Comparison of ENCODE assay signal across 32 cellular contexts in the genomic region with DNA sequence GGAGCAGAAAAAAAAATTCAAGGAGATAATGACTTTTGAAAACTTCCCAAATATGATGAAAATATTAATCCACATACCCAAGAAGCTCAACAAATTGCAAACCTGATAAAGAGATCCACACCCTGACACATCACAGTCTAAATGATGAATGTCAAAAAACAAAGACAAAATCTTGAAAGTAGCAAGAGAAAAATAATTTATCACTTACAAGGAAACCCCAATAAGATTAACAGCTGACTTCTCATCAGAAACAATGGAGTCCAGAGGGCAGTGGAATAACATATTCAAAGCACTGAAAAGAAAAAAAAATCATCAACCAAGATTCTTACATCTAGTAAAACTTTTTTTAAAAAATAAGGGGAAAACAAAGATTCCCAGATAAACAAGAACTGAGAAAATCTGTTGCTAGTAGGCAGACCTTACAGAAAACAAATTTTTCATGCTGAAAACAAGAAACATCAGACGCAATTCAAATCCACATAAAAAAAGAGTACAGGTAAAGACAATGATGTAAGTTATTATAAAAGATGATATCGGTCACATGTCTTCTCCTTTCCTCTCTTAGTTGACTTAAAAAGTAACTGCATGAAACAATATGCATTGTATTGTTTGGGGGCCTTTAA. TPM values are rescaled to one million over a fixed set of nuclear protein-coding genes. Genes with fewer than 3 reads are reported as not detected.
DNase-seq lines count a peak whose midpoint lies in the region; ATAC-seq, FAIRE-seq and TF ChIP-seq lines count a peak whose summit lies in the region.
"Had no signal": no experiment of that assay in that cellular context is flagged by ENCODE, and none has a peak within 500 bp of the region (broad histone marks: within the 10 kb centered on the region; RNA-seq: fewer than 3 reads in every experiment).

No MANE protein-coding gene starts in this region.

- no peak for TF ChIP-seq POLR2A in prostate gland (IDR thresholded peaks at IDR 0.05)

- H3K4me1 Mint-ChIP-seq in CD8-positive, alpha-beta memory T cell: peaks cover 0 to 17% (median 4%) of the 10 kb centered on the region in 3 donors
- H3K4me1 Mint-ChIP-seq: activated naive CD8-positive, alpha-beta T cell treated with anti-CD3 and anti-CD28 coated beads, Interleukin-2, amount 50 U/mL, for 24 hours had no signal

- 96% methylated on average over 2 of the region's 2 CpGs for WGBS in prostate gland

- no peak for DNase-seq in CD8-positive, alpha-beta memory T cell
- peak; percentile 30 for DNase-seq in OCI-M1 (lab: John Stamatoyannopoulos, UW)
- peak; percentile 15 for DNase-seq in dermis blood vessel endothelial cell
- no peak for DNase-seq in GM19238 (ENCODE audit: insufficient read length, low spot score)
- DNase-seq in D721Med (ENCODE audit: insufficient read length, low spot score): no peak
- DNase-seq in prostate gland (ENCODE audit: low spot score): no peak
- DNase-seq: activated CD4-positive, alpha-beta T cell treated with anti-CD3 and anti-CD28 coated beads for 48 hours; activated effector memory CD4-positive, alpha-beta T cell treated with anti-CD3 and anti-CD28 coated beads, Interleukin-2, amount 50 U/mL, for 16 hours; activated naive CD8-positive, alpha-beta T cell treated with anti-CD3 and anti-CD28 coated beads, Interleukin-2, amount 50 U/mL, for 24 hours; activated T-cell treated with anti-CD3 and anti-CD28 coated beads, Interleukin-2, amount 50 U/mL, for 1 hour; body of pancreas; dorsolateral prefrontal cortex; EL; H7; Karpas-422; naive B cell; NCI-H1105 treated with DMSO at 0.1 percent for 48 hours; NCI-H1930; SHP77 had no signal

- no peak overlapping the region for H3K27ac Mint-ChIP-seq in CD8-positive, alpha-beta memory T cell
- H3K27ac Mint-ChIP-seq: activated naive CD8-positive, alpha-beta T cell treated with anti-CD3 and anti-CD28 coated beads, Interleukin-2, amount 50 U/mL, for 24 hours; CD14-positive monocyte; progenitor cell of endocrine pancreas; stimulated activated naive CD8-positive, alpha-beta T cell treated with anti-CD3 and anti-CD28 coated beads, Interleukin-15, Interleukin-2, amounts not matched to agents 100 ng/mL and 50 ng/mL, for 24 hours had no signal

- H3K27me3 ChIP-seq in CD8-positive, alpha-beta memory T cell (ENCODE audit: insufficient read depth, low read length, poor library complexity, severe bottlenecking): no peaks in the 10 kb centered on the region
- no peaks in the 10 kb centered on the region for H3K27me3 ChIP-seq in prostate gland (replicated peaks; ENCODE audit: insufficient read depth)
- H3K27me3 ChIP-seq: body of pancreas, dorsolateral prefrontal cortex, neutrophil, vagina had no signal

- H3K36me3 Mint-ChIP-seq in CD8-positive, alpha-beta memory T cell: peaks cover 43 to 85% (median 66%) of the 10 kb centered on the region in 3 donors

- no peaks in the 10 kb centered on the region for H3K4me1 ChIP-seq in CD8-positive, alpha-beta memory T cell (ENCODE audit: insufficient read depth, low read length)
- H3K4me1 ChIP-seq in HEK293 (ENCODE audit: control insufficient read depth, insufficient read depth, low read length): no peaks in the 10 kb centered on the region
- peaks cover under 1% of the 10 kb centered on the region for H3K4me1 ChIP-seq in prostate gland (replicated peaks)
- H3K4me1 ChIP-seq: vagina had no signal

- ATAC-seq in HG03565 (IDR thresholded peaks at IDR 0.05; ENCODE audit: unreplicated experiment): no peak
- ATAC-seq: activated naive CD8-positive, alpha-beta T cell treated with anti-CD3 and anti-CD28 coated beads, Interleukin-2, amount 50 U/mL, for 24 hours; body of pancreas had no signal

- peaks cover 45 to 59% (median 54%) of the 10 kb centered on the region in 5 donors for H3K9me3 Mint-ChIP-seq in CD8-positive, alpha-beta memory T cell

- peaks cover 0 to 1% of the 10 kb centered on the region in 2 donors for H3K27me3 Mint-ChIP-seq in CD8-positive, alpha-beta memory T cell
- H3K27me3 Mint-ChIP-seq: activated naive CD8-positive, alpha-beta T cell treated with anti-CD3 and anti-CD28 coated beads, Interleukin-2, amount 50 U/mL, for 24 hours; naive B cell; progenitor cell of endocrine pancreas; stimulated activated naive CD8-positive, alpha-beta T cell treated with anti-CD3 and anti-CD28 coated beads, Interleukin-15, Interleukin-2, amounts not matched to agents 100 ng/mL and 50 ng/mL, for 24 hours had no signal

- intact Hi-C loops in prostate gland (cut with DNase I): no loop called here

- no peak for FAIRE-seq in D721Med (lab: Jason Lieb, UNC)
- FAIRE-seq: GM19239, keratinocyte had no signal

- peaks cover 9% of the 10 kb centered on the region for H3K36me3 ChIP-seq in CD8-positive, alpha-beta memory T cell (ENCODE audit: insufficient read depth, low read length)
- H3K36me3 ChIP-seq in HEK293 (ENCODE audit: control insufficient read depth in 2 of 2, insufficient read depth in 1 of 2, low read length in 2 of 2) (peaks cover 0 to 18% of the 10 kb centered on the region in 2 experiments; a peak in 1 of 3 replicates), prostate gland (no peaks in the 10 kb centered on the region)

- H3K4me3 ChIP-seq in CD8-positive, alpha-beta memory T cell (ENCODE audit: low read length): peak overlapping the region; percentile 1
- H3K4me3 ChIP-seq in HEK293 (ENCODE audit: low read depth, low read length) (no peak overlapping the region), prostate gland (no peak overlapping the region)
- H3K4me3 ChIP-seq: body of pancreas, dorsolateral prefrontal cortex, PC-9, thoracic aorta, vagina had no signal

- H3K4me3 Mint-ChIP-seq in CD8-positive, alpha-beta memory T cell: no peak overlapping the region
- H3K4me3 Mint-ChIP-seq: activated naive CD8-positive, alpha-beta T cell treated with anti-CD3 and anti-CD28 coated beads, Interleukin-2, amount 50 U/mL, for 24 hours; CD14-positive monocyte; naive B cell; stimulated activated naive CD8-positive, alpha-beta T cell treated with anti-CD3 and anti-CD28 coated beads, Interleukin-15, Interleukin-2, amounts not matched to agents 100 ng/mL and 50 ng/mL, for 24 hours had no signal

- CTCF ChIA-PET in CD8-positive, alpha-beta memory T cell (lab: Charles Lee): no interaction called here
- CTCF ChIA-PET in HEK293 (lab: Yijun Ruan, JAX): interaction anchor here (0.7 kb wide), 1 partner anchor 11 kb away, joined by 4 read pairs; no protein-coding TSS in a partner anchor

- H3K27ac ChIP-seq in CD8-positive, alpha-beta memory T cell (ENCODE audit: low read depth, low read length): no peak overlapping the region
- H3K27ac ChIP-seq in HEK293 (ENCODE audit: extremely low read depth, low read depth, low read length) (no peak overlapping the region), prostate gland (no peak overlapping the region)
- H3K27ac ChIP-seq: body of pancreas, dorsolateral prefrontal cortex, neutrophil, PC-9, thoracic aorta, vagina, VCaP had no signal

- H3K9me3 ChIP-seq in CD8-positive, alpha-beta memory T cell (ENCODE audit: low read length): peaks cover 15% of the 10 kb centered on the region
- no peaks in the 10 kb centered on the region for H3K9me3 ChIP-seq in HEK293 (ENCODE audit: control insufficient read depth, insufficient read depth, low read depth, low read length)
- no peaks in the 10 kb centered on the region for H3K9me3 ChIP-seq in prostate gland

- POLR2A ChIA-PET in CD8-positive, alpha-beta memory T cell (lab: Charles Lee): no interaction called here
- POLR2A ChIA-PET in HEK293 (lab: Yijun Ruan, JAX): no interaction called here

- no peak for TF ChIP-seq CTCF in HEK293 (tag by site-specific recombination; IDR thresholded peaks at IDR 0.05)
- no peak for TF ChIP-seq CTCF in D721Med (IDR thresholded peaks at IDR 0.05; ENCODE audit: insufficient read depth, missing control alignments)
- no peak for TF ChIP-seq CTCF in prostate gland (IDR thresholded peaks at IDR 0.05)

TF ChIP-seq in HEK293, 187 proteins besides CTCF, POLR2A, EP300 and RAD21 (continues in another document):
- no peak for TF ChIP-seq ZNF37A (tag by site-specific recombination; IDR thresholded peaks at IDR 0.05)
- TF ChIP-seq ZNF280D (tag by site-specific recombination; IDR thresholded peaks at IDR 0.05): peak; percentile 81
- TF ChIP-seq ZNF404 (tag by site-specific recombination; IDR thresholded peaks at IDR 0.05): no peak
- peak; percentile 87 for TF ChIP-seq ZNF626 (tag by site-specific recombination; IDR thresholded peaks at IDR 0.05)
- peak; percentile 37; the same call in 1 of the 2 replicates for TF ChIP-seq ZNF677 (tag by site-specific recombination; IDR thresholded peaks at IDR 0.05)
- TF ChIP-seq ZNF558 (tag by site-specific recombination; IDR thresholded peaks at IDR 0.05): peak; percentile 84
- TF ChIP-seq SETDB1 (IDR thresholded peaks at IDR 0.05; ENCODE audit: insufficient read length, low read length): peak; percentile 92

RNA-seq across cellular contexts. Expression of gene SLC66A2, which starts 21.3 kb away (rescaled TPM):
- 10 to 100 TPM; 29.9 to 31.7 TPM for total RNA-seq in CD8-positive, alpha-beta memory T cell
- polyA plus RNA-seq in CD8-positive, alpha-beta memory T cell: 18.3 TPM
- total RNA-seq in dermis blood vessel endothelial cell (54.4 and 65.5 TPM in 2 replicates), prostate gland (10 to 100 TPM; 37.6 to 74.1 TPM)

RNA-seq across cellular contexts. Expression of gene HSBP1L1, which starts 34.3 kb away (rescaled TPM):
- total RNA-seq in CD8-positive, alpha-beta memory T cell: 1 to 10 TPM; 3.3 to 4.2 TPM
- polyA plus RNA-seq in CD8-positive, alpha-beta memory T cell: 17.2 TPM
- total RNA-seq in dermis blood vessel endothelial cell: 5.2 and 10.9 TPM in 2 replicates
- 10 to 100 TPM; 20.4 to 66.9 TPM for total RNA-seq in prostate gland
- total RNA-seq: HT1080 had no signal

RNA-seq across cellular contexts. Expression of gene TXNL4A, which starts 58.2 kb away (rescaled TPM):
- total RNA-seq in CD8-positive, alpha-beta memory T cell: 100 to 1,000 TPM; 198 to 202 TPM
- 260 TPM for polyA plus RNA-seq in CD8-positive, alpha-beta memory T cell
- total RNA-seq in dermis blood vessel endothelial cell (56.0 and 74.9 TPM in 2 replicates), prostate gland (10 to 100 TPM; 25.4 to 35.2 TPM)

Comparison
In these comparisons a context has a peak if more than half of its experiments do, and no peak if none do; other contexts are left out.
1. DNase-seq: peak in OCI-M1 (single experiment) and dermis blood vessel endothelial cell (single experiment); none in CD8-positive, alpha-beta memory T cell (0 of 5), GM19238 (single experiment), D721Med (single experiment) and prostate gland (single experiment).